Comparison of ENCODE assay signal across 7 cellular contexts in the genomic region with DNA sequence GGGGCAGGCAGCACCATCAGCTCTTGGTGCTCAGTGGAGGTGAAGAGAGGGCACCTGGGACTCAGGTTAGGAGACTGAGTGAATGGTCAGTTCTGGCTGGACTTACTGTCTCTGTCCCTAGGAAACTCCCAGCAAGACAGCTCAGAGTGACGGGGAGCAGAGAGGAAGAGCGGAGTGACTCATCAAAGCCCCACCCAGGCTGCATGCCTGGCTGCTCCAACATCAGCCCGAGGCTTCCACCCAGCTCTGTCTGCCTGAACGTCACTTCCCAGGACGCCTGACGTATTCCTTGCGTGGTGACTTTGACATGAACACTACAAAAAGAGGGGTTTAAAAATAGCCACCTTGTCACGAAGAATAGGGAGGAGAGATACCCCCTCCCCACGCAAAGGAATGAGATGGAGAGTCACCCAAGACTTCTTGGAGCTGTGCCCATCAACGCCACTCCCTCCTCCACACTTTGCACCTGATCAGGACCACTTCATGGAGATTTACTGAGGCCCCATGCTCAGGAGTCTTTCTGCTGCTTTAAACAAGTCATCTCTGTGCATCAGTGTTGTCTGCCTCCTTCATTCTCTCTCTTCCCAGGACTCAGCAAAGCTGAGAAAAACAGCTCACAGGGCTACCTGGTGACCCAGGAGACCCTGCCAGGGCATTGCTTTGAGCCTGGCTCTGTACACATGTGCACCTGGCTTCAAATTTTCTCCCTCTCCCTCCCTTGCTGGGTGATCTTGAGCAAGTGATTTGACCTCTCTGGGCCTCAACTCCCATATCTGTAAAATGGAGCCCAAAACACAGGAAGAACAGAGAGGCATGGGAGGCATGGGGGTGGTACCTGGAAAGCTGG.
DNase-seq lines count a peak whose midpoint lies in the region; ATAC-seq and TF ChIP-seq lines count a peak whose summit lies in the region.

No MANE protein-coding gene starts in this region.

- H3K27me3 ChIP-seq in mammary epithelial cell (ENCODE audit: insufficient read depth, low read length), result no peaks in the 10 kb centered on the region

- no peaks in the 10 kb centered on the region for H3K36me3 ChIP-seq in mammary epithelial cell (ENCODE audit: insufficient read depth, low read length)

- H3K4me2 ChIP-seq in mammary epithelial cell (ENCODE audit: insufficient read depth, low read depth, low read length), result no peak overlapping the region

- ATAC-seq in HG02885 (IDR thresholded peaks at IDR 0.05; ENCODE audit: poor library complexity, unreplicated experiment) (no peak), GM19467 (IDR thresholded peaks at IDR 0.05; ENCODE audit: unreplicated experiment) (no peak)

- H3K9me3 Mint-ChIP-seq in IgD-negative memory B cell, result peaks cover 0 to 4% (median 4%) of the 10 kb centered on the region in 3 donors

- DNase-seq in mammary epithelial cell (peak; percentile 96), left kidney (ENCODE audit: low read depth, low spot score) (peak; percentile 58), ureter (ENCODE audit: low spot score) (peak; percentile 64)
- no peak for DNase-seq in NK-92 treated with Interleukin-12 subunit alpha and Interleukin-12 subunit beta, amount 100 ng/mL, for 24 hours (lab: John Stamatoyannopoulos, UW)

- BruUV-seq in mammary epithelial cell (replicated peaks; lab: Mats Ljungman, UMichigan), result TSS peak; percentile 58

- H4K20me1 ChIP-seq in mammary epithelial cell (ENCODE audit: insufficient read depth, low read length), result no peaks in the 10 kb centered on the region

- H3K27me3 Mint-ChIP-seq in IgD-negative memory B cell, result peaks cover 3% of the 10 kb centered on the region

- in situ Hi-C loops in mammary epithelial cell (cut with MboI; ENCODE audit: low sequenced_read_pairs in 2 of 2), result no loop called here

- H3K27ac ChIP-seq in mammary epithelial cell (ENCODE audit: insufficient read depth, low read depth, low read length), result peak overlapping the region; percentile 84

- H3K27ac Mint-ChIP-seq in IgD-negative memory B cell, result peak overlapping the region in 2 of 3 donors; percentile 46 to 72

- peaks cover 5% of the 10 kb centered on the region for H3K9me3 ChIP-seq in mammary epithelial cell (replicated peaks; ENCODE audit: insufficient read depth, low read length)

- H3K4me3 ChIP-seq in mammary epithelial cell (replicated peaks in 1 of 3; ENCODE audit: insufficient read depth in 1 of 3, low read depth in 2 of 3, low read length in 3 of 3), result no peak overlapping the region

- 2% methylated on average over 8 of the region's 10 CpGs for WGBS in mammary epithelial cell (ENCODE audit: low coverage, missing lambda C conversion rate)

- CTCF ChIA-PET in mammary epithelial cell (lab: Charles Lee; ENCODE audit: low non-redundant PET), result no interaction called here

- H2AFZ ChIP-seq in mammary epithelial cell (ENCODE audit: low read depth, low read length), result peak overlapping the region; percentile 63

- peaks cover 36% of the 10 kb centered on the region for H3K4me1 ChIP-seq in mammary epithelial cell (ENCODE audit: insufficient read depth, low read length)

- H3K4me1 Mint-ChIP-seq in IgD-negative memory B cell, result peaks cover 0 to 1% (median 0%) of the 10 kb centered on the region in 3 donors

- dilution Hi-C loops in mammary epithelial cell (cut with HindIII; ENCODE audit: low sequenced_read_pairs), result no loop called here

- no peak for TF ChIP-seq CTCF in mammary epithelial cell (conservative IDR thresholded peaks at IDR 0.05 in 1 of 2, IDR thresholded peaks at IDR 0.05 in 1 of 2; ENCODE audit: extremely low read depth in 1 of 2, insufficient read depth in 1 of 2, low read depth in 1 of 2, low read length in 2 of 2)

- intact Hi-C loops in mammary epithelial cell (cut with micrococcal nuclease), result loop anchor here (1.0 to 5.0 kb wide), 7 partner anchors 34 to 1046 kb away; a partner anchor contains a TSS

- H3K36me3 Mint-ChIP-seq in IgD-negative memory B cell, result peaks cover under 1% of the 10 kb centered on the region

- no peak overlapping the region for H3K4me3 Mint-ChIP-seq in IgD-negative memory B cell

- H3K9ac ChIP-seq in mammary epithelial cell (ENCODE audit: insufficient read depth, low read length), result peak overlapping the region; percentile 41

- no peaks in the 10 kb centered on the region for H3K79me2 ChIP-seq in mammary epithelial cell (ENCODE audit: insufficient read depth, low read length)
